Comparison of ENCODE assay signal across 15 cellular contexts in the genomic region with DNA sequence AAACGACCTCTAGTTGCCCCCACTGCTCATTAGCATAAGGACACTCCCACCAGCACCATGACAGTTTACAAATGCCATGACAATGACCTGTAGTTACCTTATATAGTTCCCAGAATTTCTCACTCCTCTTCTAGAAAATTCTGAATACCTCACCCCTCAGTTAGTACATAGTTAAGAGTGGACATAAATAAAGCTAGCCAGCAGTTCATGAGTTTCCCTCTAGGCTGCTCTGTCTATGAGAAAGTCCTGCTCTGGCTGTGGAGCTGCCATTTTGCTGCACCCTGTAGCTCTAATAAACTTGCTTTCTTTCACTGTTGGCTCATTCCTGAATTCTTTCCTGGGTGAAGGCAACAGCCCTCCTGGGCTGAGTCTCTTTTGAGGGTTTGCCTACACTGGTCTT.
DNase-seq lines count a peak whose midpoint lies in the region; ATAC-seq and TF ChIP-seq lines count a peak whose summit lies in the region.
"Had no signal": no experiment of that assay in that cellular context is flagged by ENCODE, and none has a peak within 500 bp of the region (broad histone marks: within the 10 kb centered on the region; RNA-seq: fewer than 3 reads in every experiment).

No MANE protein-coding gene starts in this region.

- H3K4me3 Mint-ChIP-seq in GM23338 (no peak overlapping the region), type B pancreatic cell (no peak overlapping the region)
- H3K4me3 Mint-ChIP-seq: CD4-positive, alpha-beta memory T cell; IgD-negative memory B cell had no signal

- DNase-seq in GM23338 (ENCODE audit: low spot score) (peak; percentile 21), OCI-M1 (lab: John Stamatoyannopoulos, UW) (peak; percentile 14), mesenchymal stem cell (peak; percentile 32), type B pancreatic cell (ENCODE audit: extremely low spot score, unreplicated experiment) (no peak), adrenal gland (no peak), NCI-H510A treated with DMSO at 0.1 percent for 48 hours (lab: John Stamatoyannopoulos, UW) (no peak), NCI-H1694 (lab: John Stamatoyannopoulos, UW) (no peak)
- DNase-seq: BE2C; CD4-positive, alpha-beta memory T cell; HCEC 1CT; NCI-H1436 treated with DMSO at 0.1 percent for 48 hours; NCI-H2081; NCI-H526; SHP77 treated with DMSO at 0.1 percent for 48 hours had no signal

- H3K14ac ChIP-seq in mesenchymal stem cell (ENCODE audit: low read length in 2 of 2): no peak overlapping the region

- no peak overlapping the region for H2BK12ac ChIP-seq in mesenchymal stem cell (ENCODE audit: low read length in 2 of 2)

- H3K9me2 ChIP-seq in GM23338 (ENCODE audit: insufficient read depth): no peaks in the 10 kb centered on the region

- H3K4me1 Mint-ChIP-seq in GM23338 (no peaks in the 10 kb centered on the region), type B pancreatic cell (ENCODE audit: unreplicated experiment) (peaks cover 3% of the 10 kb centered on the region)

- H3K18ac ChIP-seq in mesenchymal stem cell (ENCODE audit: low read depth in 1 of 2, low read length in 2 of 2): no peak overlapping the region

- H3K9me3 Mint-ChIP-seq in GM23338 (no peaks in the 10 kb centered on the region), type B pancreatic cell (peaks cover 5% of the 10 kb centered on the region)
- H3K9me3 Mint-ChIP-seq: CD4-positive, alpha-beta memory T cell; IgD-negative memory B cell had no signal

- H3F3A ChIP-seq in GM23338 (replicated peaks; ENCODE audit: low read depth): no peaks in the 10 kb centered on the region

- WGBS in mesenchymal stem cell: no CpG with 5 or more reads among the region's 1 CpG
- WGBS in adrenal gland, 4 donors: 30 to 50% (median 36%) methylated on average over 1 of the region's 1 CpG

- intact Hi-C loops in adrenal gland (cut with DNase I): no loop called here

- H2AK5ac ChIP-seq in mesenchymal stem cell (ENCODE audit: low read length, severe bottlenecking): peak overlapping the region; percentile 59

- no peak overlapping the region for H3K4me2 ChIP-seq in GM23338
- H3K4me2 ChIP-seq in mesenchymal stem cell (ENCODE audit: low read length, poor library complexity, severe bottlenecking): no peak overlapping the region

- H3K27me3 Mint-ChIP-seq in GM23338 (ENCODE audit: insufficient read depth, low read depth, poor library complexity) (no peaks in the 10 kb centered on the region), type B pancreatic cell (no peaks in the 10 kb centered on the region)

- H4K91ac ChIP-seq in mesenchymal stem cell (ENCODE audit: low read length): no peak overlapping the region

- H3K36me3 Mint-ChIP-seq in GM23338 (ENCODE audit: low read depth): no peaks in the 10 kb centered on the region
- no peaks in the 10 kb centered on the region for H3K36me3 Mint-ChIP-seq in type B pancreatic cell
- H3K36me3 Mint-ChIP-seq: CD4-positive, alpha-beta memory T cell had no signal

- H3K4me1 ChIP-seq in GM23338 (ENCODE audit: insufficient read depth) (no peaks in the 10 kb centered on the region), mesenchymal stem cell (ENCODE audit: control insufficient read depth, insufficient read depth, low read depth, low read length) (peaks cover 3% of the 10 kb centered on the region), adrenal gland (replicated peaks in 1 of 2) (no peaks in the 10 kb centered on the region)
- H3K4me1 ChIP-seq: BE2C had no signal

- H3K9me3 ChIP-seq in mesenchymal stem cell (ENCODE audit: control insufficient read depth, low read length) (no peaks in the 10 kb centered on the region), adrenal gland (replicated peaks in 1 of 3) (no peaks in the 10 kb centered on the region)
- H3K9me3 ChIP-seq: BE2C had no signal

- H3K27me3 ChIP-seq in GM23338 (ENCODE audit: insufficient read depth) (no peaks in the 10 kb centered on the region), mesenchymal stem cell (ENCODE audit: control insufficient read depth in 1 of 2, insufficient read depth in 1 of 2, low read length in 2 of 2) (no peaks in the 10 kb centered on the region), adrenal gland (no peaks in the 10 kb centered on the region)

- H3K9ac ChIP-seq in mesenchymal stem cell (ENCODE audit: low read length): no peak overlapping the region

- H2AFZ ChIP-seq in GM23338 (no peak overlapping the region), mesenchymal stem cell (ENCODE audit: low read depth, low read length) (no peak overlapping the region)

- H2BK15ac ChIP-seq in mesenchymal stem cell (ENCODE audit: low read depth, poor library complexity, severe bottlenecking): no peak overlapping the region

- H3K79me1 ChIP-seq in mesenchymal stem cell (replicated peaks; ENCODE audit: low read length, poor library complexity, severe bottlenecking): no peaks in the 10 kb centered on the region

- H3K23ac ChIP-seq in mesenchymal stem cell (ENCODE audit: low read length in 2 of 2): no peak overlapping the region

- no peak overlapping the region for H4K8ac ChIP-seq in mesenchymal stem cell (ENCODE audit: low read length)

- H3K27ac ChIP-seq in GM23338 (ENCODE audit: low read depth) (no peak overlapping the region), mesenchymal stem cell (ENCODE audit: low read length, poor library complexity, severe bottlenecking) (no peak overlapping the region), adrenal gland (no peak overlapping the region)

- no peaks in the 10 kb centered on the region for H3K79me2 ChIP-seq in GM23338 (replicated peaks; ENCODE audit: insufficient read depth)

- TF ChIP-seq POLR2A in adrenal gland (IDR thresholded peaks at IDR 0.05): no peak

- H3K27ac Mint-ChIP-seq in GM23338: peak overlapping the region; percentile 5; the same call in 1 of the 2 replicates
- no peak overlapping the region for H3K27ac Mint-ChIP-seq in type B pancreatic cell
- H3K27ac Mint-ChIP-seq: CD4-positive, alpha-beta memory T cell; IgD-negative memory B cell had no signal

- H4K20me1 ChIP-seq in GM23338 (replicated peaks; ENCODE audit: insufficient read depth): no peaks in the 10 kb centered on the region

- no peak for ATAC-seq in GM23338

- TF ChIP-seq CTCF in GM23338 (conservative IDR thresholded peaks at IDR 0.05; ENCODE audit: low read depth in 2 of 2) (no peak), type B pancreatic cell (conservative IDR thresholded peaks at IDR 0.05) (peak; percentile 29), adrenal gland (IDR thresholded peaks at IDR 0.05) (no peak)

- no peak overlapping the region for H3K4me3 ChIP-seq in GM23338
- no peak overlapping the region for H3K4me3 ChIP-seq in mesenchymal stem cell (ENCODE audit: insufficient read depth in 1 of 2, low read depth in 1 of 2, low read length in 2 of 2)
- no peak overlapping the region for H3K4me3 ChIP-seq in adrenal gland

- no peak overlapping the region for H2BK120ac ChIP-seq in mesenchymal stem cell (ENCODE audit: low read depth, low read length)

- no peak overlapping the region for H3K4ac ChIP-seq in mesenchymal stem cell (ENCODE audit: low read depth in 1 of 2, low read length in 2 of 2)

- H3K36me3 ChIP-seq in GM23338 (ENCODE audit: insufficient read depth) (no peaks in the 10 kb centered on the region), mesenchymal stem cell (ENCODE audit: control insufficient read depth in 1 of 2, insufficient read depth in 2 of 2, low read depth in 1 of 2, low read length in 2 of 2) (no peaks in the 10 kb centered on the region), adrenal gland (replicated peaks in 1 of 2) (no peaks in the 10 kb centered on the region)
- H3K36me3 ChIP-seq: BE2C had no signal

- no peak overlapping the region for H2BK5ac ChIP-seq in mesenchymal stem cell (ENCODE audit: low read depth, low read length, poor library complexity, severe bottlenecking)

TF ChIP-seq in GM23338, 12 proteins besides CTCF, POLR2A, EP300 and RAD21 (continues in another document):
- TF ChIP-seq ZNF331 (CRISPR knock-in tag; IDR thresholded peaks at IDR 0.05; ENCODE audit: low read depth) (no peak), JUNB (IDR thresholded peaks at IDR 0.05; ENCODE audit: unreplicated experiment) (no peak), POLR2AphosphoS5 (IDR thresholded peaks at IDR 0.05; ENCODE audit: low read depth) (no peak), STAT1 (IDR thresholded peaks at IDR 0.05; ENCODE audit: unreplicated experiment) (no peak), EZH2phosphoT487 (IDR thresholded peaks at IDR 0.05; ENCODE audit: unreplicated experiment) (no peak), ETS1 (IDR thresholded peaks at IDR 0.05) (no peak)
- TF ChIP-seq, protein P1, sequence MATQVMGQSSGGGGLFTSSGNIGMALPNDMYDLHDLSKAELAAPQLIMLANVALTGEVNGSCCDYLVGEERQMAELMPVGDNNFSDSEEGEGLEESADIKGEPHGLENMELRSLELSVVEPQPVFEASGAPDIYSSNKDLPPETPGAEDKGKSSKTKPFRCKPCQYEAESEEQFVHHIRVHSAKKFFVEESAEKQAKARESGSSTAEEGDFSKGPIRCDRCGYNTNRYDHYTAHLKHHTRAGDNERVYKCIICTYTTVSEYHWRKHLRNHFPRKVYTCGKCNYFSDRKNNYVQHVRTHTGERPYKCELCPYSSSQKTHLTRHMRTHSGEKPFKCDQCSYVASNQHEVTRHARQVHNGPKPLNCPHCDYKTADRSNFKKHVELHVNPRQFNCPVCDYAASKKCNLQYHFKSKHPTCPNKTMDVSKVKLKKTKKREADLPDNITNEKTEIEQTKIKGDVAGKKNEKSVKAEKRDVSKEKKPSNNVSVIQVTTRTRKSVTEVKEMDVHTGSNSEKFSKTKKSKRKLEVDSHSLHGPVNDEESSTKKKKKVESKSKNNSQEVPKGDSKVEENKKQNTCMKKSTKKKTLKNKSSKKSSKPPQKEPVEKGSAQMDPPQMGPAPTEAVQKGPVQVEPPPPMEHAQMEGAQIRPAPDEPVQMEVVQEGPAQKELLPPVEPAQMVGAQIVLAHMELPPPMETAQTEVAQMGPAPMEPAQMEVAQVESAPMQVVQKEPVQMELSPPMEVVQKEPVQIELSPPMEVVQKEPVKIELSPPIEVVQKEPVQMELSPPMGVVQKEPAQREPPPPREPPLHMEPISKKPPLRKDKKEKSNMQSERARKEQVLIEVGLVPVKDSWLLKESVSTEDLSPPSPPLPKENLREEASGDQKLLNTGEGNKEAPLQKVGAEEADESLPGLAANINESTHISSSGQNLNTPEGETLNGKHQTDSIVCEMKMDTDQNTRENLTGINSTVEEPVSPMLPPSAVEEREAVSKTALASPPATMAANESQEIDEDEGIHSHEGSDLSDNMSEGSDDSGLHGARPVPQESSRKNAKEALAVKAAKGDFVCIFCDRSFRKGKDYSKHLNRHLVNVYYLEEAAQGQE (IDR thresholded peaks at IDR 0.05; ENCODE audit: unreplicated experiment): no peak

Comparison
In these comparisons a context has a peak if more than half of its experiments do, and no peak if none do; other contexts are left out.
1. DNase-seq: peak in GM23338 (single experiment), OCI-M1 (single experiment) and mesenchymal stem cell (single experiment); none in type B pancreatic cell (single experiment), adrenal gland (0 of 7), NCI-H510A treated with DMSO at 0.1 percent for 48 hours (single experiment) and NCI-H1694 (single experiment).